Comparison of ENCODE assay signal across 18 cellular contexts in genomic region chr4:27791640-27792039, GRCh38.
DNase-seq lines count a peak whose midpoint lies in the region; ATAC-seq, FAIRE-seq and TF ChIP-seq lines count a peak whose summit lies in the region.
"Had no signal": no experiment of that assay in that cellular context is flagged by ENCODE, and none has a peak within 500 bp of the region (broad histone marks: within the 10 kb centered on the region; RNA-seq: fewer than 3 reads in every experiment).

No MANE protein-coding gene starts in this region.

- FAIRE-seq in astrocyte (lab: Jason Lieb, UNC), result no peak

- H3K4me3 Mint-ChIP-seq in astrocyte (ENCODE audit: unreplicated experiment), result no peak overlapping the region
- H3K4me3 Mint-ChIP-seq in activated CD4-positive, alpha-beta T cell treated with anti-CD3 and anti-CD28 coated beads for 36 hours, result no peak overlapping the region
- H3K4me3 Mint-ChIP-seq: activated naive CD8-positive, alpha-beta T cell; T-cell; WTC11 had no signal

- CTCF ChIA-PET in activated CD4-positive, alpha-beta T cell treated with anti-CD3 and anti-CD28 coated beads for 36 hours (lab: Charles Lee), result no interaction called here

- no peaks in the 10 kb centered on the region for H4K20me1 ChIP-seq in astrocyte (ENCODE audit: insufficient read depth, low read length)

- no peak overlapping the region for H2AFZ ChIP-seq in astrocyte (ENCODE audit: low read depth, low read length)

- no peak overlapping the region for H3K9ac ChIP-seq in astrocyte (ENCODE audit: low read length)

- no peaks in the 10 kb centered on the region for H3K79me2 ChIP-seq in astrocyte (ENCODE audit: insufficient read depth, low read length)

- no peak for TF ChIP-seq CTCF in astrocyte (IDR thresholded peaks at IDR 0.05; ENCODE audit: insufficient read depth, low read depth, low read length)
- no peak for TF ChIP-seq CTCF in left lung (IDR thresholded peaks at IDR 0.05)

- H3K9me3 Mint-ChIP-seq in astrocyte (ENCODE audit: unreplicated experiment), result peaks cover 4% of the 10 kb centered on the region
- no peaks in the 10 kb centered on the region for H3K9me3 Mint-ChIP-seq in activated CD4-positive, alpha-beta T cell treated with anti-CD3 and anti-CD28 coated beads for 36 hours (ENCODE audit: low read depth)
- H3K9me3 Mint-ChIP-seq: WTC11 had no signal

- DNase-seq in EH (ENCODE audit: low read depth), result peak; percentile 79
- DNase-seq in MG63, result peak; percentile 1
- DNase-seq in astrocyte (ENCODE audit: low read depth), result peak; percentile 53
- DNase-seq in left lung, result no peak
- no peak for DNase-seq in NCI-H1417 treated with DMSO at 0.1 percent for 48 hours (lab: John Stamatoyannopoulos, UW)
- no peak for DNase-seq in mucosa of gallbladder (ENCODE audit: low spot score)
- DNase-seq in D341Med (ENCODE audit: low spot score), result no peak
- no peak for DNase-seq in activated CD4-positive, alpha-beta T cell treated with anti-CD3 and anti-CD28 coated beads for 36 hours
- DNase-seq: dorsolateral prefrontal cortex; erythroblast; NCI-H1092; NCI-H2107; NCI-H526 treated with DMSO at 0.1 percent for 48 hours; retina; stimulated activated naive CD4-positive, alpha-beta T cell treated with Interleukin-2 at 50 U/mL for 16 hours; T-cell had no signal

- H3K4me1 ChIP-seq in astrocyte (ENCODE audit: insufficient read depth, low read length) (peaks cover 6% of the 10 kb centered on the region), left lung (no peaks in the 10 kb centered on the region)

- intact Hi-C loops in left lung (cut with DNase I), result no loop called here
- intact Hi-C loops in activated CD4-positive, alpha-beta T cell treated with anti-CD3 and anti-CD28 coated beads for 36 hours (cut with DNase I, micrococcal nuclease), result no loop called here

- POLR2A ChIA-PET in activated CD4-positive, alpha-beta T cell treated with anti-CD3 and anti-CD28 coated beads for 36 hours (lab: Charles Lee), result no interaction called here

- no peak overlapping the region for H3K4me3 ChIP-seq in MG63
- H3K4me3 ChIP-seq in astrocyte (ENCODE audit: insufficient read depth, low read depth, low read length), result no peak overlapping the region
- H3K4me3 ChIP-seq in left lung, result no peak overlapping the region
- H3K4me3 ChIP-seq: dorsolateral prefrontal cortex had no signal

- no peaks in the 10 kb centered on the region for H3K27me3 ChIP-seq in MG63
- H3K27me3 ChIP-seq in astrocyte (ENCODE audit: insufficient read depth, low read length), result no peaks in the 10 kb centered on the region
- no peaks in the 10 kb centered on the region for H3K27me3 ChIP-seq in left lung

- peak overlapping the region; percentile 48 for H3K27ac Mint-ChIP-seq in astrocyte (ENCODE audit: unreplicated experiment)
- no peak overlapping the region for H3K27ac Mint-ChIP-seq in activated CD4-positive, alpha-beta T cell treated with anti-CD3 and anti-CD28 coated beads for 36 hours
- H3K27ac Mint-ChIP-seq: activated naive CD8-positive, alpha-beta T cell; T-cell; WTC11 had no signal

- H3K36me3 ChIP-seq in MG63 (no peaks in the 10 kb centered on the region), astrocyte (ENCODE audit: insufficient read depth, low read length) (no peaks in the 10 kb centered on the region), left lung (no peaks in the 10 kb centered on the region)

- H3K36me3 Mint-ChIP-seq in astrocyte (ENCODE audit: low read depth, unreplicated experiment), result no peaks in the 10 kb centered on the region
- H3K36me3 Mint-ChIP-seq in activated CD4-positive, alpha-beta T cell treated with anti-CD3 and anti-CD28 coated beads for 36 hours (ENCODE audit: low read depth), result no peaks in the 10 kb centered on the region
- H3K36me3 Mint-ChIP-seq: activated naive CD8-positive, alpha-beta T cell; T-cell; WTC11 had no signal

- H3K27ac ChIP-seq in astrocyte (ENCODE audit: low read depth, low read length) (no peak overlapping the region), left lung (no peak overlapping the region)
- H3K27ac ChIP-seq: dorsolateral prefrontal cortex had no signal

- H3K4me2 ChIP-seq in astrocyte (ENCODE audit: low read length), result no peak overlapping the region

- H3K9me3 ChIP-seq in MG63, result no peaks in the 10 kb centered on the region
- no peaks in the 10 kb centered on the region for H3K9me3 ChIP-seq in astrocyte (ENCODE audit: insufficient read depth, low read depth, low read length)
- H3K9me3 ChIP-seq in left lung, result no peaks in the 10 kb centered on the region

- ATAC-seq in left lung, result peak; percentile 53
- no peak for ATAC-seq in activated CD4-positive, alpha-beta T cell treated with anti-CD3 and anti-CD28 coated beads for 36 hours
- ATAC-seq: T-cell, WTC11 had no signal

- H3K27me3 Mint-ChIP-seq in astrocyte (ENCODE audit: low read depth, unreplicated experiment), result no peaks in the 10 kb centered on the region
- H3K27me3 Mint-ChIP-seq in activated CD4-positive, alpha-beta T cell treated with anti-CD3 and anti-CD28 coated beads for 36 hours, result no peaks in the 10 kb centered on the region
- H3K27me3 Mint-ChIP-seq: activated naive CD8-positive, alpha-beta T cell; T-cell had no signal

- H3K4me1 Mint-ChIP-seq in astrocyte (ENCODE audit: low read depth, unreplicated experiment), result peaks cover 36% of the 10 kb centered on the region
- no peaks in the 10 kb centered on the region for H3K4me1 Mint-ChIP-seq in activated CD4-positive, alpha-beta T cell treated with anti-CD3 and anti-CD28 coated beads for 36 hours
- H3K4me1 Mint-ChIP-seq: T-cell, WTC11 had no signal

Comparison
In these comparisons a context has a peak if more than half of its experiments do, and no peak if none do; other contexts are left out.
1. DNase-seq: peak in EH (single experiment), MG63 (single experiment) and astrocyte (single experiment); none in left lung (0 of 2), NCI-H1417 treated with DMSO at 0.1 percent for 48 hours (single experiment), mucosa of gallbladder (single experiment), D341Med (single experiment) and activated CD4-positive, alpha-beta T cell treated with anti-CD3 and anti-CD28 coated beads for 36 hours (single experiment).